Comparison of ENCODE assay signal across 7 cellular contexts in genomic region chr15:27949089-27949488, GRCh38.
"Had no signal": no experiment of that assay in that cellular context is flagged by ENCODE, and none has a peak within 500 bp of the region (broad histone marks: within the 10 kb centered on the region; RNA-seq: fewer than 3 reads in every experiment).

No MANE protein-coding gene starts in this region.

- H3K4me2 ChIP-seq: GM23338 had no signal

- H3K9me3 Mint-ChIP-seq: GM23338, H9 had no signal

- FAIRE-seq: H1, H54 had no signal

- H3K27ac Mint-ChIP-seq: GM23338, H9 had no signal

- H3K4me1 Mint-ChIP-seq: GM23338, H9 had no signal

- DNase-seq: H9, HCEC 1CT, IMR-90, KBM-7 had no signal

- H3K4me3 ChIP-seq: GM23338 had no signal

- ATAC-seq: GM23338 had no signal

- H2AFZ ChIP-seq: GM23338 had no signal

- H3K4me3 Mint-ChIP-seq: GM23338, H9 had no signal
